ENCODE assay signal across 23 cellular contexts in the genomic region with DNA sequence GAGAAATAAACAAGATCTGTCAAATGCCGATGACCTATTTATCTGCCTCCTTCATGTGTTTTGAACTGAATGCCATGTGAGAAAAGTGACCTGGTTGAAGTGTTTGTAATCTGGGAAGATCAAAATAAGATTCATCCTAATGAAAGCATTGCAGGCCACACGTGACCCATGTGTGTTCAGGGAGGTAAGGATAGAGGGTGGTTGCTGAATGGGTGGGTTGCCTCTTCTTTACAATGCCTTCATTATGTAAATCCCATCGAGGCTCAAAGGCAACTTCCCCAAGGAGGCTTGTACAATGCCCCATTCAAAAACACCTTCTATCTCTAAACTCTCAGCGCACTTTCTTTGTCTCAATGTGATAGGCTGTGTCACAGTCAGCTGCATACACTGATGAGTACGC.
DNase-seq lines count a peak whose midpoint lies in the region; ATAC-seq and TF ChIP-seq lines count a peak whose summit lies in the region.
"Had no signal": no experiment of that assay in that cellular context is flagged by ENCODE, and none has a peak within 500 bp of the region (broad histone marks: within the 10 kb centered on the region; RNA-seq: fewer than 3 reads in every experiment).

No MANE protein-coding gene starts in this region.

- H3K27me3 Mint-ChIP-seq in neural progenitor cell (ENCODE audit: insufficient read depth, low read depth), result peaks cover 4% of the 10 kb centered on the region
- H3K27me3 Mint-ChIP-seq in WTC11 (ENCODE audit: low read depth), result no peaks in the 10 kb centered on the region
- H3K27me3 Mint-ChIP-seq: B cell had no signal

- TF ChIP-seq CTCF in neural progenitor cell (IDR thresholded peaks at IDR 0.05), result no peak
- TF ChIP-seq CTCF in WTC11 (IDR thresholded peaks at IDR 0.05), result no peak

- no peak overlapping the region for H3K27ac ChIP-seq in neural progenitor cell
- H3K27ac ChIP-seq: BLaER1 treated with 17β-estradiol and CSF1 and Interleukin-3, amounts not matched to agents 10 nM and 100 nM; C4-2B had no signal

- no peak overlapping the region for H3K9ac ChIP-seq in neural progenitor cell
- H3K9ac ChIP-seq: BLaER1 treated with 17β-estradiol and CSF1 and Interleukin-3, amounts not matched to agents 10 nM and 100 nM had no signal

- no peaks in the 10 kb centered on the region for H3K9me3 ChIP-seq in HAP-1
- H3K9me3 ChIP-seq in neural progenitor cell (ENCODE audit: low read depth), result no peaks in the 10 kb centered on the region
- H3K9me3 ChIP-seq: BLaER1 treated with 17β-estradiol and CSF1 and Interleukin-3, amounts not matched to agents 10 nM and 100 nM had no signal

- no peak overlapping the region for H3K4me2 ChIP-seq in neural progenitor cell
- H3K4me2 ChIP-seq: BLaER1 treated with 17β-estradiol and CSF1 and Interleukin-3, amounts not matched to agents 10 nM and 100 nM had no signal

- CTCF ChIA-PET in WTC11 (lab: Charles Lee), result no interaction called here

- POLR2A ChIA-PET in WTC11 (lab: Charles Lee), result no interaction called here

- H3K27me3 ChIP-seq in HAP-1 (ENCODE audit: low read depth) (no peaks in the 10 kb centered on the region), neural progenitor cell (no peaks in the 10 kb centered on the region)
- H3K27me3 ChIP-seq: BLaER1 treated with 17β-estradiol and CSF1 and Interleukin-3, amounts not matched to agents 10 nM and 100 nM had no signal

- H3K36me3 ChIP-seq in HAP-1 (replicated peaks) (no peaks in the 10 kb centered on the region), neural progenitor cell (no peaks in the 10 kb centered on the region)
- H3K36me3 ChIP-seq: BLaER1 treated with 17β-estradiol and CSF1 and Interleukin-3, amounts not matched to agents 10 nM and 100 nM had no signal

- in situ Hi-C loops in HAP-1 (cut with MboI; ENCODE audit: low sequenced_read_pairs), result no loop called here

- ATAC-seq in HG03460 (IDR thresholded peaks at IDR 0.05; ENCODE audit: unreplicated experiment), result no peak
- no peak for ATAC-seq in WTC11
- ATAC-seq: CD8-positive, alpha-beta T cell; GM12878 had no signal

- no peak overlapping the region for H3K4me3 ChIP-seq in HAP-1
- no peak overlapping the region for H3K4me3 ChIP-seq in neural progenitor cell
- H3K4me3 ChIP-seq: BLaER1 treated with 17β-estradiol and CSF1 and Interleukin-3, amounts not matched to agents 10 nM and 100 nM; GM12878 had no signal

- no peaks in the 10 kb centered on the region for H3F3A ChIP-seq in neural progenitor cell (ENCODE audit: low read depth)

- H3K27ac Mint-ChIP-seq in neural progenitor cell (peak overlapping the region; percentile 23), WTC11 (no peak overlapping the region)
- H3K27ac Mint-ChIP-seq: B cell; CD4-positive, alpha-beta T cell; CD8-positive, alpha-beta T cell had no signal

- H3K79me2 ChIP-seq in neural progenitor cell (ENCODE audit: low read depth), result no peaks in the 10 kb centered on the region

- H3K4me1 Mint-ChIP-seq in neural progenitor cell, result peaks cover 22% of the 10 kb centered on the region
- H3K4me1 Mint-ChIP-seq in WTC11, result peaks cover 23% of the 10 kb centered on the region
- H3K4me1 Mint-ChIP-seq: B cell had no signal

- H3K4me1 ChIP-seq in HAP-1 (peaks cover 4% of the 10 kb centered on the region; the same call in 1 of the 2 replicates), neural progenitor cell (peaks cover 16% of the 10 kb centered on the region)
- H3K4me1 ChIP-seq: BLaER1 treated with 17β-estradiol and CSF1 and Interleukin-3, amounts not matched to agents 10 nM and 100 nM had no signal

- no peak overlapping the region for H3K4me3 Mint-ChIP-seq in neural progenitor cell
- H3K4me3 Mint-ChIP-seq in WTC11, result no peak overlapping the region
- H3K4me3 Mint-ChIP-seq: B cell; CD4-positive, alpha-beta T cell; CD8-positive, alpha-beta T cell had no signal

- H4K20me1 ChIP-seq in neural progenitor cell (ENCODE audit: low read depth), result no peaks in the 10 kb centered on the region
- H4K20me1 ChIP-seq: BLaER1 treated with 17β-estradiol and CSF1 and Interleukin-3, amounts not matched to agents 10 nM and 100 nM had no signal

- H2AFZ ChIP-seq in neural progenitor cell (replicated peaks), result no peak overlapping the region

- H3K9me3 Mint-ChIP-seq in neural progenitor cell (peaks cover 3% of the 10 kb centered on the region), WTC11 (no peaks in the 10 kb centered on the region)
- H3K9me3 Mint-ChIP-seq: CD4-positive, alpha-beta T cell; CD8-positive, alpha-beta T cell had no signal

- H3K36me3 Mint-ChIP-seq in neural progenitor cell (peaks cover 2% of the 10 kb centered on the region), WTC11 (no peaks in the 10 kb centered on the region)
- H3K36me3 Mint-ChIP-seq: CD8-positive, alpha-beta T cell had no signal

- DNase-seq in COLO829 (ENCODE audit: low spot score) (peak; percentile 29), HAP-1 (ENCODE audit: low spot score in 2 of 2) (peak; percentile 25 to 39), neural progenitor cell (ENCODE audit: low spot score) (peak; percentile 49), WTC11 (ENCODE audit: low spot score) (no peak), NAMALWA (ENCODE audit: low spot score) (no peak)
- DNase-seq: 8988T; ACHN; AML-193; CD4-positive, alpha-beta T cell; CD8-positive, alpha-beta T cell; COR-L47; DMS 273 treated with DMSO at 0.1 percent for 48 hours; DMS153; DMS53; DMS79; DND-41; EL; GDM1 had no signal

TF ChIP-seq in WTC11, 78 proteins besides CTCF, POLR2A, EP300 and RAD21:
- TF ChIP-seq JUN (CRISPR knock-in tag; IDR thresholded peaks at IDR 0.05) (no peak), ATF1 (CRISPR knock-in tag; IDR thresholded peaks at IDR 0.05) (no peak), ELF4 (CRISPR knock-in tag; IDR thresholded peaks at IDR 0.05; ENCODE audit: low read depth) (no peak), GABPB1 (CRISPR knock-in tag; IDR thresholded peaks at IDR 0.05) (no peak), RORB (CRISPR knock-in tag; IDR thresholded peaks at IDR 0.05) (no peak)

Comparison
In these comparisons a context has a peak if more than half of its experiments do, and no peak if none do; other contexts are left out.
1. DNase-seq: peak in COLO829 (single experiment), HAP-1 (2 of 2) and neural progenitor cell (single experiment); none in WTC11 (single experiment) and NAMALWA (single experiment).